In the genomic region with DNA sequence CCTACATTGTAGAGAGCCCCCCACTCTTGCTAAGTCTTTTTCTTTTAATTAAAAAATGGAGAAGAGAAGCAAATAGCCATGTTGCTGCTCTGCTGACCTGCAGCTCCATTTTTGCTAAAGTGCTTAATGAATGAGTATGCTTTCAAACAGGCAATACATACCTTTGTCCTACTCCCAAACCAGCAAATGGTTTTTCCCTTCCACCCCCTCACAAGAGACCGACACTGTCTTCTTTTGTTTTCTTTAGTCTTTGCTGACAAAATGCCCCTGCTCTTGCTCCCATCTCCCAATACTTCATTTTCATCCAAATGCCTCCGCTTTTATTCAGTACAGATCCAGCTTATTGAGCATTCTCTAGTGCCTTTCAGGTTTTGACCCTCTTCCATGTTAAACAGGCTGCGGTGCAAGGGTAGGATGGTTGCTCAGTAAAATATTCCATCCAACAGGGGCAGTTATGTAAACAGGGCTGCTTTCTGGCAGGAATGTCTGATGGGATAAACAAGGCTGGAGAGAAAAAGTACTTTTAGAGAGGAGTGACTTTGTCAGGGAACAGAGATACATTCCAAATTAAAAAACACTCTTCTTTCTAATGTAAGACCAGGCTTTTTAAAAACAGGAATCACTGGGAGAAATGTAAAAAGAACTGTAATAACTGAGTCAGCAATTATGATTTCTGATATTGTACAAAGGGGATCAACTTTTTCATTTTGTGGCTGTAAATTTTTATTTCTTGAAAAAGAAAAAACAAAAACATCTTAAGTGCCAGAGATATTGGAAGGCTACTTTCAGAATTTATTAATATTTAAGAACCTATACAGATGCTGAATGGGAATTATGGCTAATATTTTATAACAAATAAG, we compare ENCODE assay signal across 23 cellular contexts.
DNase-seq lines count a peak whose midpoint lies in the region; ATAC-seq, FAIRE-seq and TF ChIP-seq lines count a peak whose summit lies in the region.
"Had no signal": no experiment of that assay in that cellular context is flagged by ENCODE, and none has a peak within 500 bp of the region (broad histone marks: within the 10 kb centered on the region; RNA-seq: fewer than 3 reads in every experiment).

No MANE protein-coding gene starts in this region.

- H3K27ac ChIP-seq in SK-N-SH (ENCODE audit: low read depth in 2 of 2, low read length in 1 of 2) (no peak overlapping the region), mesodermal cell (ENCODE audit: low read depth, low read length, severe bottlenecking) (peak overlapping the region; percentile 13), stomach smooth muscle (ENCODE audit: low read length) (peak overlapping the region; percentile 58)
- H3K27ac ChIP-seq: 22Rv1, SK-N-MC had no signal

- CTCF ChIA-PET in SK-N-SH (lab: Yijun Ruan, JAX), result interaction anchor here (0.6 to 1.5 kb wide), 2 partner anchors 37 to 1584 kb away, joined by 3 to 7 read pairs; no protein-coding TSS in a partner anchor

- no peak for TF ChIP-seq RAD21 in SK-N-SH (IDR thresholded peaks at IDR 0.05; ENCODE audit: low read length)

- H3K4me1 ChIP-seq in SK-N-SH (ENCODE audit: control insufficient read depth in 1 of 2, insufficient read depth in 2 of 2, low read depth in 1 of 2, low read length in 1 of 2) (peaks cover 0 to 5% of the 10 kb centered on the region in 2 experiments; a peak in 2 of 4 replicates), mesodermal cell (ENCODE audit: control insufficient read depth, insufficient read depth, low read length, poor library complexity, severe bottlenecking) (peaks cover 6% of the 10 kb centered on the region), stomach smooth muscle (ENCODE audit: control insufficient read depth, insufficient read depth, low read length) (peaks cover 19% of the 10 kb centered on the region)

- H3K27me3 ChIP-seq in SK-N-SH (ENCODE audit: insufficient read depth) (no peaks in the 10 kb centered on the region), stomach smooth muscle (ENCODE audit: control insufficient read depth in 1 of 2, insufficient read depth in 2 of 2, low read length in 2 of 2) (no peaks in the 10 kb centered on the region)

- WGBS in SK-N-SH (ENCODE audit: low lambda C conversion rate), result 96% methylated on average over 3 of the region's 3 CpGs
- WGBS in mesodermal cell (ENCODE audit: insufficient coverage in 2 of 2), 2 experiments, result 66% methylated on average over 2 of the region's 3 CpGs; no CpG with 5 or more reads in 1 of the 2 experiments

- FAIRE-seq in endometrium (lab: Jason Lieb, UNC), result peak; percentile 12
- FAIRE-seq: TTC549 had no signal

- no peak for ATAC-seq in SK-N-SH treated with all-trans-retinoic acid at 6 μM for 48 hours
- no peak for ATAC-seq in GM21737 (IDR thresholded peaks at IDR 0.05; ENCODE audit: unreplicated experiment)
- no peak for ATAC-seq in GM18520 (IDR thresholded peaks at IDR 0.05; ENCODE audit: unreplicated experiment)
- ATAC-seq: activated naive CD4-positive, alpha-beta T cell treated with anti-CD3 and anti-CD28 coated beads, Interleukin-2, amount 50 U/mL, for 72 hours; naive thymus-derived CD4-positive, alpha-beta T cell; PC-3 had no signal

- H3K9me3 ChIP-seq in SK-N-SH, result no peaks in the 10 kb centered on the region
- no peaks in the 10 kb centered on the region for H3K9me3 ChIP-seq in mesodermal cell (ENCODE audit: control insufficient read depth, low read length)
- no peaks in the 10 kb centered on the region for H3K9me3 ChIP-seq in stomach smooth muscle (ENCODE audit: control insufficient read depth in 2 of 2, low read length in 2 of 2)

- no peak overlapping the region for H3K9ac ChIP-seq in SK-N-SH
- no peak overlapping the region for H3K9ac ChIP-seq in stomach smooth muscle (ENCODE audit: low read length in 2 of 2)

- H3K9me2 ChIP-seq in SK-N-SH, result no peaks in the 10 kb centered on the region

- no peak for DNase-seq in SK-N-SH
- DNase-seq in stimulated activated CD4-positive, alpha-beta T cell treated with anti-CD3 and anti-CD28 coated beads, Interleukin-4, amount 100 ng/mL, for 1 hour, result no peak
- DNase-seq: activated CD4-positive, alpha-beta T cell treated with anti-CD3 and anti-CD28 coated beads, Interleukin-2, amount 50 U/mL, for 1 hour; activated T-cell treated with anti-CD3 and anti-CD28 coated beads, Interleukin-2, amount 50 U/mL, for 24 hours; CD4-positive, CD25-positive, alpha-beta regulatory T cell; central memory CD4-positive, alpha-beta T cell; DMS79 treated with DMSO at 0.1 percent for 48 hours; erythroblast; naive thymus-derived CD4-positive, alpha-beta T cell; NCI-H2029; NCI-H524 treated with DMSO at 0.1 percent for 48 hours; PC-3; stimulated activated CD4-positive, alpha-beta T cell treated with anti-CD3 and anti-CD28 coated beads, Interleukin-2, amount 100 ng/mL, for 24 hours had no signal

- no peaks in the 10 kb centered on the region for H3K79me2 ChIP-seq in SK-N-SH (ENCODE audit: insufficient read depth)

- H4K20me1 ChIP-seq in SK-N-SH (ENCODE audit: insufficient read depth), result no peaks in the 10 kb centered on the region

- no peak overlapping the region for H2AFZ ChIP-seq in SK-N-SH (ENCODE audit: low read depth)

- H3F3A ChIP-seq in SK-N-SH (replicated peaks; ENCODE audit: insufficient read depth), result peaks cover 10% of the 10 kb centered on the region

- no peaks in the 10 kb centered on the region for H3K36me3 ChIP-seq in SK-N-SH (replicated peaks in 1 of 2; ENCODE audit: control insufficient read depth in 1 of 2, insufficient read depth in 2 of 2, low read length in 1 of 2)
- H3K36me3 ChIP-seq in mesodermal cell (ENCODE audit: control insufficient read depth, insufficient read depth, low read length), result no peaks in the 10 kb centered on the region
- H3K36me3 ChIP-seq in stomach smooth muscle (ENCODE audit: control insufficient read depth in 2 of 2, insufficient read depth in 2 of 2, low read length in 2 of 2), result no peaks in the 10 kb centered on the region

- TF ChIP-seq CTCF in SK-N-SH (IDR thresholded peaks at IDR 0.05), result no peak

- 0 out of 2 replicates have a peak overlapping the region, but pooled peaks have one; percentile 37 for H3K4me2 ChIP-seq in SK-N-SH

- TF ChIP-seq EP300 in SK-N-SH (IDR thresholded peaks at IDR 0.05; ENCODE audit: borderline replicate concordance in 1 of 2, low read depth in 1 of 2, low read length in 1 of 2), result no peak

- no peak overlapping the region for H3K4me3 ChIP-seq in SK-N-SH (ENCODE audit: low read depth in 2 of 2, low read length in 1 of 2)
- H3K4me3 ChIP-seq in mesodermal cell (ENCODE audit: extremely low read depth, insufficient read depth, low read length, poor library complexity, severe bottlenecking), result no peak overlapping the region
- H3K4me3 ChIP-seq in stomach smooth muscle (ENCODE audit: low read length in 2 of 2), result peak overlapping the region; percentile 10 to 56
- H3K4me3 ChIP-seq: SK-N-MC had no signal

- POLR2A ChIA-PET in SK-N-SH (lab: Yijun Ruan, JAX), result no interaction called here

TF ChIP-seq in SK-N-SH, 30 proteins besides CTCF, POLR2A, EP300 and RAD21:
- no peak for TF ChIP-seq REST (IDR thresholded peaks at IDR 0.05; ENCODE audit: low read depth, low read length)

TF ChIP-seq in SK-N-SH treated with all-trans-retinoic acid at 6 μM for 48 hours, 23 proteins besides CTCF, POLR2A, EP300 and RAD21:
- TF ChIP-seq ZFP3 (CRISPR knock-in tag; IDR thresholded peaks at IDR 0.05) (no peak), TCF4 (CRISPR knock-in tag; IDR thresholded peaks at IDR 0.05; ENCODE audit: borderline replicate concordance) (no peak), CREB5 (CRISPR knock-in tag; IDR thresholded peaks at IDR 0.05; ENCODE audit: low read depth) (no peak), OSR1 (CRISPR knock-in tag; IDR thresholded peaks at IDR 0.05) (no peak), GLIS3 (CRISPR knock-in tag; IDR thresholded peaks at IDR 0.05) (no peak), POU6F1 (CRISPR knock-in tag; IDR thresholded peaks at IDR 0.05; ENCODE audit: borderline replicate concordance, low read depth) (no peak)

Comparison
In these comparisons a context has a peak if more than half of its experiments do, and no peak if none do; other contexts are left out.
1. H3K27ac ChIP-seq: peak in mesodermal cell (single experiment) and stomach smooth muscle (single experiment); none in SK-N-SH (0 of 2).
2. H3K4me3 ChIP-seq: peak in stomach smooth muscle (2 of 2); none in SK-N-SH (0 of 2) and mesodermal cell (single experiment).